In genomic region chr6:72322778-72323177, GRCh38 we compare ENCODE assay signal across 20 cellular contexts.
"Had no signal": no experiment of that assay in that cellular context is flagged by ENCODE, and none has a peak within 500 bp of the region (broad histone marks: within the 10 kb centered on the region; RNA-seq: fewer than 3 reads in every experiment).

No MANE protein-coding gene starts in this region.

- H3K36me3 ChIP-seq: adrenal gland, esophagus squamous epithelium, gastrocnemius medialis, tibial nerve had no signal

- H3K4me3 ChIP-seq: adrenal gland, esophagus squamous epithelium, gastrocnemius medialis, lung, tibial nerve had no signal

- H3K4me3 Mint-ChIP-seq: activated naive CD4-positive, alpha-beta T cell treated with anti-CD3 and anti-CD28 coated beads, Interleukin-2, amount 50 U/mL, for 24 hours; effector memory CD8-positive, alpha-beta T cell; nephron progenitor cell had no signal

- H3K27ac Mint-ChIP-seq: activated naive CD4-positive, alpha-beta T cell treated with anti-CD3 and anti-CD28 coated beads, Interleukin-2, amount 50 U/mL, for 24 hours; effector memory CD8-positive, alpha-beta T cell; nephron progenitor cell; progenitor cell of endocrine pancreas had no signal

- H3K27me3 ChIP-seq: adrenal gland, esophagus squamous epithelium, gastrocnemius medialis, tibial nerve had no signal

- H3K4me1 ChIP-seq: adrenal gland, esophagus squamous epithelium, gastrocnemius medialis, tibial nerve had no signal

- H3K36me3 Mint-ChIP-seq: activated naive CD4-positive, alpha-beta T cell treated with anti-CD3 and anti-CD28 coated beads, Interleukin-2, amount 50 U/mL, for 24 hours had no signal

- H3K9me3 ChIP-seq: adrenal gland, esophagus squamous epithelium, gastrocnemius medialis, tibial nerve had no signal

- H3K4me1 Mint-ChIP-seq: activated naive CD4-positive, alpha-beta T cell treated with anti-CD3 and anti-CD28 coated beads, Interleukin-2, amount 50 U/mL, for 24 hours; nephron progenitor cell had no signal

- H3K27me3 Mint-ChIP-seq: activated naive CD4-positive, alpha-beta T cell treated with anti-CD3 and anti-CD28 coated beads, Interleukin-2, amount 50 U/mL, for 24 hours; effector memory CD8-positive, alpha-beta T cell; progenitor cell of endocrine pancreas had no signal

- H3K27ac ChIP-seq: adrenal gland, esophagus squamous epithelium, gastrocnemius medialis, tibial nerve, VCaP had no signal

- H3K9me3 Mint-ChIP-seq: activated naive CD4-positive, alpha-beta T cell treated with anti-CD3 and anti-CD28 coated beads, Interleukin-2, amount 50 U/mL, for 24 hours; effector memory CD8-positive, alpha-beta T cell; nephron progenitor cell had no signal

- DNase-seq: activated CD4-positive, CD25-positive, alpha-beta regulatory T cell treated with anti-CD3 and anti-CD28 coated beads, Interleukin-2, amount 50 U/mL, for 72 hours; activated CD8-positive, alpha-beta memory T cell treated with anti-CD3 and anti-CD28 coated beads for 24 hours; activated CD8-positive, alpha-beta memory T cell treated with anti-CD3 and anti-CD28 coated beads, Interleukin-2, amount 50 U/mL, for 48 hours; activated effector memory CD4-positive, alpha-beta T cell treated with anti-CD3 and anti-CD28 coated beads, Interleukin-2, amount 50 U/mL, for 16 hours; activated T-cell treated with anti-CD3 and anti-CD28 coated beads, Interleukin-2, amount 50 U/mL, for 48 hours; adrenal gland; effector memory CD8-positive, alpha-beta T cell; esophagus squamous epithelium; gastrocnemius medialis; head of caudate nucleus; kidney; nephron progenitor cell; occipital lobe; stimulated activated naive CD8-positive, alpha-beta T cell treated with anti-CD3 and anti-CD28 coated beads, Interleukin-15, Interleukin-2, amounts not matched to agents 100 U/mL and 50 U/mL, for 24 hours; substantia nigra had no signal
